Comparison of ENCODE assay signal across 8 cellular contexts in the genomic region with DNA sequence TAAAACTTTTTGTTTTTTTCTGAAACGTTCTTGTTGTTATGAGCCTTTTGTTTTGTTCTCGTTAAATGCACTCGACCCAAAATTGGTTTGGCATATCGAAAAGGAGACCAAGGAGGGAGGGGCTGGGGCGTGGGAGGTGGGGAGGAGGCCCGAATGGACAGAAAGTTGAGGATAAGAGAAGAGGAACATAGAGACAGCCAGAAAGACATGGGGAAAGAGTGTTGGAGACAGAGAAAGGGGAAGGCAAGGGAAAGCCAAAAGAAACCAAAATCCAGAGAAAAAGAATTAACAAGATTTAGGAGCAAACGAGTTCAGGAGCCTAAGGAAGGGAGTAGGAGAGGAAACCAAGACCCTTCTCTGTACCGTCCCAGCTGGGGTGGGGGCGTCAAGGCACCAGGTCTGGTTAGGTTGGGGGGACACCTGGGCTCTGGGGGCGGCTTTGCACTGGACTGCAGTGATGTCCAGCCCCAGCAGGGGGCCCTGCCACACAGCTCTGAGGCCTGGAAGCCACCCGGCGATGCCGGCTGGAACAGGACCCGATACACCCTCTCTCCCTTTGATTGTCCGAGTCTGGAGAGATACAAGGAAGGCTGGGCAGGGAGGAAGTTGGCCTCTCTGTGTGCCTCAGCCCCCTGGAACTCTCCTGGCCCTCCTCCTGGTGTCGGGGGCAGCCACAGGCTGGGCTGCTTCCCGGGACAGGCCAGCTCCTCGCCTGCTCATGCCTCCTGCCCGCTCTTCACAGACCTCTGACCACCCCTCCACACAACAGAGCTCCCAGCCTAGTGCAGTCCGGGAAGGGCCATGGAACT. TPM values are rescaled to one million over a fixed set of nuclear protein-coding genes. Genes with fewer than 3 reads are reported as not detected.
DNase-seq lines count a peak whose midpoint lies in the region; ATAC-seq and TF ChIP-seq lines count a peak whose summit lies in the region.

No MANE protein-coding gene starts in this region.

- H3K27ac ChIP-seq in temporal lobe (ENCODE audit: low read depth, low read length), result peak overlapping the region; percentile 64

- peaks cover 23 to 37% of the 10 kb centered on the region in 2 donors for H3K4me1 Mint-ChIP-seq in natural killer cell

- no peak overlapping the region for H3K4me3 ChIP-seq in fibroblast of villous mesenchyme (ENCODE audit: low read depth, low read length)

- H3K36me3 Mint-ChIP-seq in natural killer cell, result no peaks in the 10 kb centered on the region

- TF ChIP-seq CTCF in fibroblast of villous mesenchyme (IDR thresholded peaks at IDR 0.05; ENCODE audit: insufficient read depth, low read depth, low read length) (peak; percentile 95), natural killer cell (IDR thresholded peaks at IDR 0.05) (peak; percentile 87)

- peak; percentile 84 to 91 (median 86) for ATAC-seq in natural killer cell

- H3K27me3 Mint-ChIP-seq in natural killer cell (ENCODE audit: low read depth in 2 of 2), result no peaks in the 10 kb centered on the region

- DNase-seq in NOMO-1 treated with DMSO at 0.1 percent for 48 hours (lab: John Stamatoyannopoulos, UW; ENCODE audit: unreplicated experiment) (peak; percentile 17), NOMO-1 (lab: John Stamatoyannopoulos, UW; ENCODE audit: unreplicated experiment in 2 of 2) (no peak), OCI-M1 (lab: John Stamatoyannopoulos, UW) (peak; percentile 96), fibroblast of villous mesenchyme (ENCODE audit: low read depth) (peak; percentile 57), natural killer cell (peak; percentile 71)
- DNase-seq in activated naive CD4-positive, alpha-beta T cell treated with Interleukin-2 at 50 U/mL for 16 hours, result peak; percentile 58
- DNase-seq in effector CD4-positive, alpha-beta T cell, result no peak

- intact Hi-C loops in natural killer cell (cut with micrococcal nuclease), result loop anchor here (1.0 kb wide), 1 partner anchor 200 kb away; no protein-coding TSS in a partner anchor

- peak overlapping the region; percentile 92 to 97 for H3K27ac Mint-ChIP-seq in natural killer cell

- no peaks in the 10 kb centered on the region for H3K9me3 Mint-ChIP-seq in natural killer cell

- peak overlapping the region; percentile 81 for H3K4me3 Mint-ChIP-seq in natural killer cell

RNA-seq across cellular contexts. Expression of a gene that starts 11.6 kb away (rescaled TPM):
- 8.1 and 8.2 TPM in 2 replicates for total RNA-seq in fibroblast of villous mesenchyme
- 1 to 10 TPM; 4.5 to 5.5 (median 4.8) TPM for total RNA-seq in natural killer cell
- total RNA-seq in temporal lobe, result 1.7 TPM

RNA-seq across cellular contexts. Expression of a gene that starts 30.4 kb away (rescaled TPM):
- 50.1 and 50.3 TPM in 2 replicates for total RNA-seq in fibroblast of villous mesenchyme
- total RNA-seq in natural killer cell, result 10 to 100 TPM; 68.6 to 71.8 (median 69.3) TPM
- 36.4 TPM for total RNA-seq in temporal lobe

RNA-seq across cellular contexts. Expression of a gene that starts 57.5 kb away (rescaled TPM):
- total RNA-seq in fibroblast of villous mesenchyme (23.3 and 24.2 TPM in 2 replicates), natural killer cell (10 to 100 TPM; 30.8 to 33.0 (median 30.9) TPM), temporal lobe (28.0 TPM)

RNA-seq across cellular contexts. Expression of a gene that starts 58.0 kb away (rescaled TPM):
- total RNA-seq in fibroblast of villous mesenchyme (1.7 and 1.9 TPM in 2 replicates), natural killer cell (10 to 100 TPM; 47.3 to 54.3 (median 52.7) TPM), temporal lobe (53.8 TPM)

Comparison
In these comparisons a context has a peak if more than half of its experiments do, and no peak if none do; other contexts are left out.
1. DNase-seq: peak in NOMO-1 treated with DMSO at 0.1 percent for 48 hours (single experiment), OCI-M1 (single experiment), activated naive CD4-positive, alpha-beta T cell treated with Interleukin-2 at 50 U/mL for 16 hours (single experiment), fibroblast of villous mesenchyme (single experiment) and natural killer cell (single experiment); none in NOMO-1 (0 of 2) and effector CD4-positive, alpha-beta T cell (single experiment).